In the genomic region with DNA sequence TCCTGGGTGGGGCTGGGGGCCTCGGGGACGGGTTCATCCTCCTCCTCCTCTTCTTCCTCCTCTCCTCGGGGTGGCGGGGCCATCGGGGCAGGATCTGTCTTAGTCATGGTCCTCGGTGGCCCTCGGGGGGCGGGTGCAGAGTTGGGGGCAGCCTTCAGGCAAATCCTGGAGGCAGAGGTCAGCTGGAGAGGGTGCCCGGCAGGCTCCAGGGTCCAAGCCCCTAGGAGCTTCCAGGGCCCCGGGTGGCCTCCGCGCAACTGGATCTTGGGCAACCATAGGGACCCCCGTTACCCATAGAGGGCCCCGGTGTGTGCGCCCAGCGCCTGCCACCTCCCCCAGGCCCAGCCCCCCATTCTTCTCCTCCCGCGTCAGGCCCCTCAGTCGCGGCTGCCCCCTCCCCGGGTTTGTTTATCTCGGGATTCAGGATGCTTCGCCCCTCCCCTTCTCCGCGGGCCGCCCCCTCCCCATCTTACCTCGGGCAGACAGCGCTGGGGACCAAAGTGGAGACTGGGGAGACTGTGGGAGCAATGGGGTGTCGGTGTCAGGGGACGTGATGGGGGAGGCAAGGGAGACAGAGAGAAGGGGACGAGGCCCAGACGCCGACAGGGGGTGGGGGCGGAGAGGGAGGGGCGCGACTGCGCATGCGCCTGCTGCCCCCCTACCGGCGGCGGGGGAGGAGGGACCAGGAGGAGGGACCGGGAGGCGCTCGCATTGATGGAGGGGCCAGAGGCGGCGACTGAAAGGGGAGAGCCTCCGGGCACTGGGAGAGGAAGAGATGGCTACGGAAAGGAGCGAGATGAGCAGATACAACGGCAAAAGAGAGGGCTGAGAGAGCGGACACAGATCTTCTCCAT, we compare ENCODE assay signal across 1 cellular context.
A peak's percentile ranks its signal among the peaks of the same experiment; 100 is the strongest.
TF ChIP-seq lines count a peak whose summit lies in the region.

A gene with protein sequence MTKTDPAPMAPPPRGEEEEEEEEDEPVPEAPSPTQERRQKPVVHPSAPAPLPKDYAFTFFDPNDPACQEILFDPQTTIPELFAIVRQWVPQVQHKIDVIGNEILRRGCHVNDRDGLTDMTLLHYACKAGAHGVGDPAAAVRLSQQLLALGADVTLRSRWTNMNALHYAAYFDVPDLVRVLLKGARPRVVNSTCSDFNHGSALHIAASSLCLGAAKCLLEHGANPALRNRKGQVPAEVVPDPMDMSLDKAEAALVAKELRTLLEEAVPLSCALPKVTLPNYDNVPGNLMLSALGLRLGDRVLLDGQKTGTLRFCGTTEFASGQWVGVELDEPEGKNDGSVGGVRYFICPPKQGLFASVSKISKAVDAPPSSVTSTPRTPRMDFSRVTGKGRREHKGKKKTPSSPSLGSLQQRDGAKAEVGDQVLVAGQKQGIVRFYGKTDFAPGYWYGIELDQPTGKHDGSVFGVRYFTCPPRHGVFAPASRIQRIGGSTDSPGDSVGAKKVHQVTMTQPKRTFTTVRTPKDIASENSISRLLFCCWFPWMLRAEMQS (minus strand): TSS at position 623 of the 854 bp plus-strand sequence. CDS start 516 bp downstream, at position 107.

TF ChIP-seq in IMR-90, 13 proteins besides CTCF, POLR2A, EP300 and RAD21:
- TF ChIP-seq MAZ (IDR thresholded peaks at IDR 0.05; ENCODE audit: borderline replicate concordance, low read depth, low read length) (peak; percentile 92), BHLHE40 (IDR thresholded peaks at IDR 0.05; ENCODE audit: low read depth, low read length) (no peak), SMC3 (IDR thresholded peaks at IDR 0.05; ENCODE audit: low read depth, low read length) (no peak)
TF ChIP-seq in IMR-90: peak in this region for 1.
